ENCODE assay signal across 1 cellular context in the genomic region with DNA sequence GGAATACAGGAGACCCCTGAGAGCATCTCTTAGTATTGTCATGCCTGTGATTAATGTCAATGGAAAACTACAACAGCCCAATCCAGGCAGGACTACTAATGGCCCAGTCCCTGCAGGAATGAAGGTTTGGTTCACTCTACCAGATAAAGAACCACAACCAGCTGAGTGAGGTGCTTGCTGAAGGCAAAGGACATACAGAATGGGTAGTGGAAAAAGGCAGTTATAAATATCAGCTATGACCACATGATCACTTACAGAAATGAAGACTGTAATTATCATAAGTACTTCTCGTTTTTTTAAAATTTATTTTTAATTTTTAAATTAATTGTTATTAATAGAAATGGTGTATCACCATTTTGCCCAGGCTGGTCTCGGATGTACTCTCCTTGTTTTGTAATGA.
TF ChIP-seq lines count a peak whose summit lies in the region.

No MANE protein-coding gene starts in this region.

TF ChIP-seq in GM23338, 12 proteins besides CTCF, POLR2A, EP300 and RAD21:
- TF ChIP-seq JUNB (IDR thresholded peaks at IDR 0.05; ENCODE audit: unreplicated experiment) (no peak), POLR2AphosphoS5 (IDR thresholded peaks at IDR 0.05; ENCODE audit: low read depth) (no peak), CREB1 (CRISPR knock-in tag; IDR thresholded peaks at IDR 0.05; ENCODE audit: low read depth) (no peak), STAT1 (IDR thresholded peaks at IDR 0.05; ENCODE audit: unreplicated experiment) (no peak), ZNF331 (CRISPR knock-in tag; IDR thresholded peaks at IDR 0.05; ENCODE audit: low read depth) (no peak), ZNF114 (CRISPR knock-in tag; IDR thresholded peaks at IDR 0.05) (no peak), EZH2phosphoT487 (IDR thresholded peaks at IDR 0.05; ENCODE audit: unreplicated experiment) (no peak), NANOG (IDR thresholded peaks at IDR 0.05; ENCODE audit: borderline replicate concordance) (no peak)
- TF ChIP-seq, protein P1, sequence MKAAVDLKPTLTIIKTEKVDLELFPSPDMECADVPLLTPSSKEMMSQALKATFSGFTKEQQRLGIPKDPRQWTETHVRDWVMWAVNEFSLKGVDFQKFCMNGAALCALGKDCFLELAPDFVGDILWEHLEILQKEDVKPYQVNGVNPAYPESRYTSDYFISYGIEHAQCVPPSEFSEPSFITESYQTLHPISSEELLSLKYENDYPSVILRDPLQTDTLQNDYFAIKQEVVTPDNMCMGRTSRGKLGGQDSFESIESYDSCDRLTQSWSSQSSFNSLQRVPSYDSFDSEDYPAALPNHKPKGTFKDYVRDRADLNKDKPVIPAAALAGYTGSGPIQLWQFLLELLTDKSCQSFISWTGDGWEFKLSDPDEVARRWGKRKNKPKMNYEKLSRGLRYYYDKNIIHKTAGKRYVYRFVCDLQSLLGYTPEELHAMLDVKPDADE (IDR thresholded peaks at IDR 0.05): no peak
- TF ChIP-seq, protein P2, sequence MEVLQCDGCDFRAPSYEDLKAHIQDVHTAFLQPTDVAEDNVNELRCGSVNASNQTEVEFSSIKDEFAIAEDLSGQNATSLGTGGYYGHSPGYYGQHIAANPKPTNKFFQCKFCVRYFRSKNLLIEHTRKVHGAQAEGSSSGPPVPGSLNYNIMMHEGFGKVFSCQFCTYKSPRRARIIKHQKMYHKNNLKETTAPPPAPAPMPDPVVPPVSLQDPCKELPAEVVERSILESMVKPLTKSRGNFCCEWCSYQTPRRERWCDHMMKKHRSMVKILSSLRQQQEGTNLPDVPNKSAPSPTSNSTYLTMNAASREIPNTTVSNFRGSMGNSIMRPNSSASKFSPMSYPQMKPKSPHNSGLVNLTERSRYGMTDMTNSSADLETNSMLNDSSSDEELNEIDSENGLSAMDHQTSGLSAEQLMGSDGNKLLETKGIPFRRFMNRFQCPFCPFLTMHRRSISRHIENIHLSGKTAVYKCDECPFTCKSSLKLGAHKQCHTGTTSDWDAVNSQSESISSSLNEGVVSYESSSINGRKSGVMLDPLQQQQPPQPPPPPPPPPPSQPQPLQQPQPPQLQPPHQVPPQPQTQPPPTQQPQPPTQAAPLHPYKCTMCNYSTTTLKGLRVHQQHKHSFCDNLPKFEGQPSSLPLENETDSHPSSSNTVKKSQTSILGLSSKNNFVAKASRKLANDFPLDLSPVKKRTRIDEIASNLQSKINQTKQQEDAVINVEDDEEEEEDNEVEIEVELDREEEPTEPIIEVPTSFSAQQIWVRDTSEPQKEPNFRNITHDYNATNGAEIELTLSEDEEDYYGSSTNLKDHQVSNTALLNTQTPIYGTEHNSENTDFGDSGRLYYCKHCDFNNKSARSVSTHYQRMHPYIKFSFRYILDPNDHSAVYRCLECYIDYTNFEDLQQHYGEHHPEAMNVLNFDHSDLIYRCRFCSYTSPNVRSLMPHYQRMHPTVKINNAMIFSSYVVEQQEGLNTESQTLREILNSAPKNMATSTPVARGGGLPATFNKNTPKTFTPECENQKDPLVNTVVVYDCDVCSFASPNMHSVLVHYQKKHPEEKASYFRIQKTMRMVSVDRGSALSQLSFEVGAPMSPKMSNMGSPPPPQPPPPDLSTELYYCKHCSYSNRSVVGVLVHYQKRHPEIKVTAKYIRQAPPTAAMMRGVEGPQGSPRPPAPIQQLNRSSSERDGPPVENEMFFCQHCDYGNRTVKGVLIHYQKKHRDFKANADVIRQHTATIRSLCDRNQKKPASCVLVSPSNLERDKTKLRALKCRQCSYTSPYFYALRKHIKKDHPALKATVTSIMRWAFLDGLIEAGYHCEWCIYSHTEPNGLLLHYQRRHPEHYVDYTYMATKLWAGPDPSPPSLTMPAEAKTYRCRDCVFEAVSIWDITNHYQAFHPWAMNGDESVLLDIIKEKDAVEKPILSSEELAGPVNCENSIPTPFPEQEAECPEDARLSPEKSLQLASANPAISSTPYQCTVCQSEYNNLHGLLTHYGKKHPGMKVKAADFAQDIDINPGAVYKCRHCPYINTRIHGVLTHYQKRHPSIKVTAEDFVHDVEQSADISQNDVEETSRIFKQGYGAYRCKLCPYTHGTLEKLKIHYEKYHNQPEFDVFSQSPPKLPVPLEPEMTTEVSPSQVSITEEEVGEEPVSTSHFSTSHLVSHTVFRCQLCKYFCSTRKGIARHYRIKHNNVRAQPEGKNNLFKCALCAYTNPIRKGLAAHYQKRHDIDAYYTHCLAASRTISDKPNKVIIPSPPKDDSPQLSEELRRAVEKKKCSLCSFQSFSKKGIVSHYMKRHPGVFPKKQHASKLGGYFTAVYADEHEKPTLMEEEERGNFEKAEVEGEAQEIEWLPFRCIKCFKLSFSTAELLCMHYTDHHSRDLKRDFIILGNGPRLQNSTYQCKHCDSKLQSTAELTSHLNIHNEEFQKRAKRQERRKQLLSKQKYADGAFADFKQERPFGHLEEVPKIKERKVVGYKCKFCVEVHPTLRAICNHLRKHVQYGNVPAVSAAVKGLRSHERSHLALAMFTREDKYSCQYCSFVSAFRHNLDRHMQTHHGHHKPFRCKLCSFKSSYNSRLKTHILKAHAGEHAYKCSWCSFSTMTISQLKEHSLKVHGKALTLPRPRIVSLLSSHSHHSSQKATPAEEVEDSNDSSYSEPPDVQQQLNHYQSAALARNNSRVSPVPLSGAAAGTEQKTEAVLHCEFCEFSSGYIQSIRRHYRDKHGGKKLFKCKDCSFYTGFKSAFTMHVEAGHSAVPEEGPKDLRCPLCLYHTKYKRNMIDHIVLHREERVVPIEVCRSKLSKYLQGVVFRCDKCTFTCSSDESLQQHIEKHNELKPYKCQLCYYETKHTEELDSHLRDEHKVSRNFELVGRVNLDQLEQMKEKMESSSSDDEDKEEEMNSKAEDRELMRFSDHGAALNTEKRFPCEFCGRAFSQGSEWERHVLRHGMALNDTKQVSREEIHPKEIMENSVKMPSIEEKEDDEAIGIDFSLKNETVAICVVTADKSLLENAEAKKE (CRISPR knock-in tag; IDR thresholded peaks at IDR 0.05): no peak
